Comparison of ENCODE assay signal across 2 cellular contexts in genomic region chr5:55633574-55634203, GRCh38.
TF ChIP-seq lines count a peak whose summit lies in the region.

No MANE protein-coding gene starts in this region.

TF ChIP-seq in SK-N-SH, 30 proteins besides CTCF, POLR2A, EP300 and RAD21 (continued from another document):
- TF ChIP-seq POLR2AphosphoS5 (IDR thresholded peaks at IDR 0.05; ENCODE audit: low read depth, low read length) (no peak), NRF1 (IDR thresholded peaks at IDR 0.05; ENCODE audit: low read depth, low read length) (no peak), REST (IDR thresholded peaks at IDR 0.05; ENCODE audit: low read depth, low read length) (no peak)

TF ChIP-seq in SK-N-SH treated with all-trans-retinoic acid at 6 μM for 48 hours, 23 proteins besides CTCF, POLR2A, EP300 and RAD21 (continued from another document):
- TF ChIP-seq, protein P1, sequence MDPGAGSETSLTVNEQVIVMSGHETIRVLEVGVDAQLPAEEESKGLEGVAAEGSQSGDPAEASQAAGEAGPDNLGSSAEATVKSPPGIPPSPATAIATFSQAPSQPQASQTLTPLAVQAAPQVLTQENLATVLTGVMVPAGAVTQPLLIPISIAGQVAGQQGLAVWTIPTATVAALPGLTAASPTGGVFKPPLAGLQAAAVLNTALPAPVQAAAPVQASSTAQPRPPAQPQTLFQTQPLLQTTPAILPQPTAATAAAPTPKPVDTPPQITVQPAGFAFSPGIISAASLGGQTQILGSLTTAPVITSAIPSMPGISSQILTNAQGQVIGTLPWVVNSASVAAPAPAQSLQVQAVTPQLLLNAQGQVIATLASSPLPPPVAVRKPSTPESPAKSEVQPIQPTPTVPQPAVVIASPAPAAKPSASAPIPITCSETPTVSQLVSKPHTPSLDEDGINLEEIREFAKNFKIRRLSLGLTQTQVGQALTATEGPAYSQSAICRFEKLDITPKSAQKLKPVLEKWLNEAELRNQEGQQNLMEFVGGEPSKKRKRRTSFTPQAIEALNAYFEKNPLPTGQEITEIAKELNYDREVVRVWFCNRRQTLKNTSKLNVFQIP (CRISPR knock-in tag; IDR thresholded peaks at IDR 0.05; ENCODE audit: borderline replicate concordance, low read depth) = no peak
- TF ChIP-seq ZFP3 (CRISPR knock-in tag; IDR thresholded peaks at IDR 0.05) = no peak
- TF ChIP-seq RARB (CRISPR knock-in tag; IDR thresholded peaks at IDR 0.05) = no peak
- TF ChIP-seq CSDC2 (CRISPR knock-in tag; IDR thresholded peaks at IDR 0.05) = no peak
- no peak for TF ChIP-seq ARNTL (CRISPR knock-in tag; IDR thresholded peaks at IDR 0.05; ENCODE audit: borderline replicate concordance, low read depth)
- no peak for TF ChIP-seq CREB5 (CRISPR knock-in tag; IDR thresholded peaks at IDR 0.05; ENCODE audit: low read depth)
- TF ChIP-seq ZC3H10 (CRISPR knock-in tag; IDR thresholded peaks at IDR 0.05) = no peak
- TF ChIP-seq, protein P2, sequence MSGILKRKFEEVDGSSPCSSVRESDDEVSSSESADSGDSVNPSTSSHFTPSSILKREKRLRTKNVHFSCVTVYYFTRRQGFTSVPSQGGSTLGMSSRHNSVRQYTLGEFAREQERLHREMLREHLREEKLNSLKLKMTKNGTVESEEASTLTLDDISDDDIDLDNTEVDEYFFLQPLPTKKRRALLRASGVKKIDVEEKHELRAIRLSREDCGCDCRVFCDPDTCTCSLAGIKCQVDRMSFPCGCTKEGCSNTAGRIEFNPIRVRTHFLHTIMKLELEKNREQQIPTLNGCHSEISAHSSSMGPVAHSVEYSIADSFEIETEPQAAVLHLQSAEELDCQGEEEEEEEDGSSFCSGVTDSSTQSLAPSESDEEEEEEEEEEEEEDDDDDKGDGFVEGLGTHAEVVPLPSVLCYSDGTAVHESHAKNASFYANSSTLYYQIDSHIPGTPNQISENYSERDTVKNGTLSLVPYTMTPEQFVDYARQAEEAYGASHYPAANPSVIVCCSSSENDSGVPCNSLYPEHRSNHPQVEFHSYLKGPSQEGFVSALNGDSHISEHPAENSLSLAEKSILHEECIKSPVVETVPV (CRISPR knock-in tag; IDR thresholded peaks at IDR 0.05) = no peak
- no peak for TF ChIP-seq ESRRG (CRISPR knock-in tag; IDR thresholded peaks at IDR 0.05)
- no peak for TF ChIP-seq TCF4 (CRISPR knock-in tag; IDR thresholded peaks at IDR 0.05; ENCODE audit: borderline replicate concordance)
- TF ChIP-seq SNAI2 (CRISPR knock-in tag; IDR thresholded peaks at IDR 0.05) = no peak
- TF ChIP-seq TOX (CRISPR knock-in tag; IDR thresholded peaks at IDR 0.05; ENCODE audit: borderline replicate concordance) = no peak
- TF ChIP-seq OSR1 (CRISPR knock-in tag; IDR thresholded peaks at IDR 0.05) = no peak
